Comparison of ENCODE assay signal across 12 cellular contexts in the genomic region with DNA sequence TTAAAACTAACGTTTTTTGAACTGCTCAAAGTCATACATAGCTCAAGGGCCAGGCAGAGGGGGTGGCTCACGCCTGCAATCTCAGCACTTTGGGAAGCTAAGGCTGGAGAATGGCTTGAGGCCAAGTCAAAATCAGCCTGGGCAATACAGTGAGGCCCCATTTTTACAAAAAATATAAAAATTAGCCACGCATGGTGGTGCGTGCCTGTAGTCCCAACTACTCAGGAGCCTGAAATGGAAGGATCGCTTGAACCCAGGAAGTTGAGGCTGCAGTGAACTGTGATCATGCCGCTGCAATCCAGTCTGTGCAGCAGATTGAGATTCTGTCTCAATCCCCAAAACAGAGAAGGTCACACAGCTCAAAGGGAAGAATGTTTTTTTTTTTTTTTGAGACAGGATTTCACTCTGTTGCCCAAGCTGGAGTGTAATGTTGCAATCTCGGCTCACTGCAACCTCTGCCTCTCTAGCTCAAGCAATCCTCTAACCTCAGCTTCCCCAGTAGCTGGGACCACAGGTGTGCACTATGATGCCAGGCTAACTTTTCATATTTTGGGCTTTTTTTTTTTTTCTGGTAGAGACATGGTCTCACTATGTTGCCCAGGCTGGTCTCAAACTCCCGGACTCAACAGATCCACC. TPM values are rescaled to one million over a fixed set of nuclear protein-coding genes. Genes with fewer than 3 reads are reported as not detected.
DNase-seq lines count a peak whose midpoint lies in the region; ATAC-seq and TF ChIP-seq lines count a peak whose summit lies in the region.
"Had no signal": no experiment of that assay in that cellular context is flagged by ENCODE, and none has a peak within 500 bp of the region (broad histone marks: within the 10 kb centered on the region; RNA-seq: fewer than 3 reads in every experiment).

No MANE protein-coding gene starts in this region.

- H3K9me3 ChIP-seq in left lung: no peaks in the 10 kb centered on the region
- no peaks in the 10 kb centered on the region for H3K9me3 ChIP-seq in transverse colon

- H3K4me1 ChIP-seq in left lung (peaks cover 15 to 60% of the 10 kb centered on the region in 2 donors), transverse colon (peaks cover 11 to 33% (median 23%) of the 10 kb centered on the region in 4 donors)

- no peak for ATAC-seq in activated CD8-positive, alpha-beta T cell treated with anti-CD3 and anti-CD28 coated beads, Interleukin-2, amount 10 ng/mL, durations not matched to agents 7 days and 5 days
- ATAC-seq in left lung: peak; percentile 1
- ATAC-seq in GM18861 (IDR thresholded peaks at IDR 0.05; ENCODE audit: unreplicated experiment): no peak
- no peak for ATAC-seq in activated T-cell treated with anti-CD3 and anti-CD28 coated beads, Interleukin-2, amount 50 U/mL, for 72 hours (replicated peaks in 1 of 2)

- H3K9me3 Mint-ChIP-seq in activated naive CD4-positive, alpha-beta T cell treated with anti-CD3 and anti-CD28 coated beads, Interleukin-2, amount 50 U/mL, for 24 hours: no peaks in the 10 kb centered on the region
- H3K9me3 Mint-ChIP-seq in activated CD8-positive, alpha-beta T cell treated with anti-CD3 and anti-CD28 coated beads, Interleukin-2, amount 10 ng/mL, durations not matched to agents 7 days and 5 days (ENCODE audit: insufficient read depth): no peaks in the 10 kb centered on the region
- H3K9me3 Mint-ChIP-seq in activated T-cell treated with anti-CD3 and anti-CD28 coated beads, Interleukin-2, amount 50 U/mL, for 72 hours: no peaks in the 10 kb centered on the region

- TF ChIP-seq CTCF in left lung (IDR thresholded peaks at IDR 0.05) (no peak), transverse colon (IDR thresholded peaks at IDR 0.05) (no peak)

- no peak for DNase-seq in activated naive CD4-positive, alpha-beta T cell treated with Interleukin-2 at 50 U/mL for 16 hours
- no peak for DNase-seq in activated CD8-positive, alpha-beta T cell treated with anti-CD3 and anti-CD28 coated beads, Interleukin-2, amount 10 ng/mL, durations not matched to agents 7 days and 5 days
- peak in 1 of 2 donors; percentile 50 for DNase-seq in left lung
- DNase-seq in transverse colon: no peak
- DNase-seq in activated T-cell treated with anti-CD3 and anti-CD28 coated beads, Interleukin-2, amount 50 U/mL, for 72 hours: no peak
- no peak for DNase-seq in DMS79 treated with DMSO at 0.1 percent for 48 hours (lab: John Stamatoyannopoulos, UW)
- DNase-seq: NCI-H1417; stimulated activated CD4-positive, alpha-beta T cell treated with anti-CD3 and anti-CD28 coated beads, Interleukin-1b, Interleukin-23, amount 100 ng/mL, for 48 hours; substantia nigra had no signal

- H3K27ac Mint-ChIP-seq in activated naive CD4-positive, alpha-beta T cell treated with anti-CD3 and anti-CD28 coated beads, Interleukin-2, amount 50 U/mL, for 24 hours: no peak overlapping the region
- peak overlapping the region; percentile 9 for H3K27ac Mint-ChIP-seq in activated CD8-positive, alpha-beta T cell treated with anti-CD3 and anti-CD28 coated beads, Interleukin-2, amount 10 ng/mL, durations not matched to agents 7 days and 5 days
- no peak overlapping the region for H3K27ac Mint-ChIP-seq in activated T-cell treated with anti-CD3 and anti-CD28 coated beads, Interleukin-2, amount 50 U/mL, for 72 hours

- in situ Hi-C loops in transverse colon (cut with MboI; ENCODE audit: low pct_ligation_motif_present in 1 of 4, low pct_unique_long_range_greater_than_20kb in 1 of 4, low sequenced_read_pairs in 3 of 4): no loop called here

- no peak for TF ChIP-seq EP300 in transverse colon (IDR thresholded peaks at IDR 0.05; ENCODE audit: low read depth)

- H3K4me3 Mint-ChIP-seq in activated naive CD4-positive, alpha-beta T cell treated with anti-CD3 and anti-CD28 coated beads, Interleukin-2, amount 50 U/mL, for 24 hours: peak overlapping the region; percentile 19
- no peak overlapping the region for H3K4me3 Mint-ChIP-seq in activated CD8-positive, alpha-beta T cell treated with anti-CD3 and anti-CD28 coated beads, Interleukin-2, amount 10 ng/mL, durations not matched to agents 7 days and 5 days
- no peak overlapping the region for H3K4me3 Mint-ChIP-seq in activated T-cell treated with anti-CD3 and anti-CD28 coated beads, Interleukin-2, amount 50 U/mL, for 72 hours

- intact Hi-C loops in left lung (cut with DNase I) (no loop called here), transverse colon (cut with DNase I; ENCODE audit: low total_unique reads) (loop anchor here (5.0 kb wide), 1 partner anchor 44 kb away; the partner anchor contains the start of gene LRP10)

- H3K4me1 Mint-ChIP-seq in activated naive CD4-positive, alpha-beta T cell treated with anti-CD3 and anti-CD28 coated beads, Interleukin-2, amount 50 U/mL, for 24 hours: peaks cover 68% of the 10 kb centered on the region
- peaks cover 42% of the 10 kb centered on the region for H3K4me1 Mint-ChIP-seq in activated CD8-positive, alpha-beta T cell treated with anti-CD3 and anti-CD28 coated beads, Interleukin-2, amount 10 ng/mL, durations not matched to agents 7 days and 5 days (ENCODE audit: low read depth)
- H3K4me1 Mint-ChIP-seq in activated T-cell treated with anti-CD3 and anti-CD28 coated beads, Interleukin-2, amount 50 U/mL, for 72 hours (ENCODE audit: low read depth): peaks cover 64% of the 10 kb centered on the region

- H3K27ac ChIP-seq in left lung (peak overlapping the region in 1 of 2 donors; percentile 100), transverse colon (peak overlapping the region in 3 of 4 donors; percentile 29 to 100 (median 34))

- no peaks in the 10 kb centered on the region for H3K27me3 Mint-ChIP-seq in activated naive CD4-positive, alpha-beta T cell treated with anti-CD3 and anti-CD28 coated beads, Interleukin-2, amount 50 U/mL, for 24 hours
- no peaks in the 10 kb centered on the region for H3K27me3 Mint-ChIP-seq in activated CD8-positive, alpha-beta T cell treated with anti-CD3 and anti-CD28 coated beads, Interleukin-2, amount 10 ng/mL, durations not matched to agents 7 days and 5 days (ENCODE audit: low read depth)
- no peaks in the 10 kb centered on the region for H3K27me3 Mint-ChIP-seq in activated T-cell treated with anti-CD3 and anti-CD28 coated beads, Interleukin-2, amount 50 U/mL, for 72 hours (ENCODE audit: low read depth)

- WGBS in transverse colon (ENCODE audit: low coverage in 1 of 2), 2 donors: 84% methylated on average over 4 to 8 of the region's 8 CpGs

- peaks cover 8% of the 10 kb centered on the region for H3K36me3 Mint-ChIP-seq in activated naive CD4-positive, alpha-beta T cell treated with anti-CD3 and anti-CD28 coated beads, Interleukin-2, amount 50 U/mL, for 24 hours
- peaks cover 43% of the 10 kb centered on the region for H3K36me3 Mint-ChIP-seq in activated CD8-positive, alpha-beta T cell treated with anti-CD3 and anti-CD28 coated beads, Interleukin-2, amount 10 ng/mL, durations not matched to agents 7 days and 5 days (ENCODE audit: low read depth)
- peaks cover 6 to 15% of the 10 kb centered on the region in 2 donors for H3K36me3 Mint-ChIP-seq in activated T-cell treated with anti-CD3 and anti-CD28 coated beads, Interleukin-2, amount 50 U/mL, for 72 hours (ENCODE audit: insufficient read depth in 2 of 2)

- CTCF ChIA-PET in activated CD8-positive, alpha-beta T cell treated with anti-CD3 and anti-CD28 coated beads, Interleukin-2, amount 10 ng/mL, durations not matched to agents 7 days and 5 days (lab: Charles Lee): interaction anchor here (1.4 to 6.5 kb wide), 5 partner anchors 13 to 153 kb away, joined by 3 to 84 read pairs (median 6); partner anchors contain the start of gene PRMT5

- POLR2A ChIA-PET in activated CD8-positive, alpha-beta T cell treated with anti-CD3 and anti-CD28 coated beads, Interleukin-2, amount 10 ng/mL, durations not matched to agents 7 days and 5 days (lab: Charles Lee): interaction anchor here (0.6 to 3.8 kb wide), 2 partner anchors 44 to 1650 kb away, joined by 3 to 17 read pairs; partner anchors contain the start of gene LRP10

- H3K36me3 ChIP-seq in left lung (peaks cover 0 to 31% of the 10 kb centered on the region in 2 donors), transverse colon (peaks cover 0 to 12% (median 0%) of the 10 kb centered on the region in 4 donors)

- H3K27me3 ChIP-seq in left lung: no peaks in the 10 kb centered on the region
- no peaks in the 10 kb centered on the region for H3K27me3 ChIP-seq in transverse colon

- H3K4me3 ChIP-seq in left lung (no peak overlapping the region), transverse colon (no peak overlapping the region)

- no peak for TF ChIP-seq POLR2A in transverse colon (IDR thresholded peaks at IDR 0.05)

RNA-seq across cellular contexts. Expression of gene RBM23, which starts 2.9 kb away (rescaled TPM):
- 10 to 100 TPM; 77.1 to 81.2 TPM for total RNA-seq in activated CD8-positive, alpha-beta T cell treated with anti-CD3 and anti-CD28 coated beads, Interleukin-2, amount 10 ng/mL, durations not matched to agents 7 days and 5 days
- total RNA-seq in left lung (10 to 100 TPM; 64.9 to 81.8 TPM), transverse colon (100 to 1,000 TPM in 3 of 4 donors, 10 to 100 TPM in 1; 96.4 to 186 (median 114) TPM)
- 10 to 100 TPM; 69.5 to 77.5 TPM for total RNA-seq in activated T-cell treated with anti-CD3 and anti-CD28 coated beads, Interleukin-2, amount 50 U/mL, for 72 hours

RNA-seq across cellular contexts. Expression of gene PRMT5, which starts 13.2 kb away (rescaled TPM):
- total RNA-seq in activated CD8-positive, alpha-beta T cell treated with anti-CD3 and anti-CD28 coated beads, Interleukin-2, amount 10 ng/mL, durations not matched to agents 7 days and 5 days: 10 to 100 TPM; 55.5 to 64.9 TPM
- total RNA-seq in left lung (10 to 100 TPM; 48.7 to 73.3 TPM), transverse colon (10 to 100 TPM; 32.2 to 92.3 (median 43.4) TPM)
- total RNA-seq in activated T-cell treated with anti-CD3 and anti-CD28 coated beads, Interleukin-2, amount 50 U/mL, for 72 hours: 10 to 100 TPM; 55.0 to 79.2 TPM

RNA-seq across cellular contexts. Expression of gene REM2, which starts 33.0 kb away (rescaled TPM):
- total RNA-seq in activated CD8-positive, alpha-beta T cell treated with anti-CD3 and anti-CD28 coated beads, Interleukin-2, amount 10 ng/mL, durations not matched to agents 7 days and 5 days: under 1 TPM; 0.21 to 0.61 TPM
- total RNA-seq in left lung (under 1 TPM; 0.29 to 0.73 TPM), transverse colon (1 to 10 TPM in 2 of 4 donors, under 1 TPM in 1, not detected in 1; 0.27 to 5.2 (median 2.1) TPM)
- total RNA-seq in activated T-cell treated with anti-CD3 and anti-CD28 coated beads, Interleukin-2, amount 50 U/mL, for 72 hours: 1 to 10 TPM; 4.6 to 4.7 TPM
- total RNA-seq: dermis microvascular lymphatic vessel endothelial cell had no signal

RNA-seq across cellular contexts. Expression of gene HAUS4, which starts 40.9 kb away (rescaled TPM):
- 10 to 100 TPM; 74.7 to 79.1 TPM for total RNA-seq in activated CD8-positive, alpha-beta T cell treated with anti-CD3 and anti-CD28 coated beads, Interleukin-2, amount 10 ng/mL, durations not matched to agents 7 days and 5 days
- total RNA-seq in left lung: 10 to 100 TPM; 47.6 to 51.4 TPM
- 10 to 100 TPM; 66.2 to 98.9 (median 85.1) TPM for total RNA-seq in transverse colon
- 10 to 100 TPM; 82.0 to 90.9 TPM for total RNA-seq in activated T-cell treated with anti-CD3 and anti-CD28 coated beads, Interleukin-2, amount 50 U/mL, for 72 hours

RNA-seq across cellular contexts. Expression of gene LRP10, which starts 44.5 kb away (rescaled TPM):
- 10 to 100 TPM; 37.1 to 40.7 TPM for total RNA-seq in activated CD8-positive, alpha-beta T cell treated with anti-CD3 and anti-CD28 coated beads, Interleukin-2, amount 10 ng/mL, durations not matched to agents 7 days and 5 days
- total RNA-seq in left lung (100 to 1,000 TPM; 141 to 147 TPM), transverse colon (100 to 1,000 TPM in 3 of 4 donors, 10 to 100 TPM in 1; 88.8 to 232 (median 180) TPM)
- 10 to 100 TPM; 66.5 to 78.4 TPM for total RNA-seq in activated T-cell treated with anti-CD3 and anti-CD28 coated beads, Interleukin-2, amount 50 U/mL, for 72 hours
